In genomic region chr1:220259756-220260155, GRCh38 we compare ENCODE assay signal across 2 cellular contexts. TPM values are rescaled to one million over a fixed set of nuclear protein-coding genes. Genes with fewer than 3 reads are reported as not detected.
DNase-seq lines count a peak whose midpoint lies in the region; ATAC-seq and TF ChIP-seq lines count a peak whose summit lies in the region.
"Not testable (repeated sequence)": the region's sequence is repeated elsewhere in the genome, so short reads cannot be mapped to it uniquely, and the experiment has no call there.

No MANE protein-coding gene starts in this region.

- intact Hi-C loops in activated B cell treated with CpG ODN at 0.5 μM for 24 hours (cut with micrococcal nuclease): not testable (repeated sequence)

- peaks cover 26% of the 10 kb centered on the region for H3K9me3 Mint-ChIP-seq in activated B cell treated with CpG ODN at 0.5 μM for 24 hours
- H3K9me3 Mint-ChIP-seq in activated naive CD8-positive, alpha-beta T cell (ENCODE audit: low read depth): peaks cover 24% of the 10 kb centered on the region

- not testable (repeated sequence) for ATAC-seq in activated B cell treated with CpG ODN at 0.5 μM for 24 hours (ENCODE audit: low read depth)

- peaks cover 57% of the 10 kb centered on the region for H3K4me1 Mint-ChIP-seq in activated B cell treated with CpG ODN at 0.5 μM for 24 hours
- peaks cover 41% of the 10 kb centered on the region for H3K4me1 Mint-ChIP-seq in activated naive CD8-positive, alpha-beta T cell (ENCODE audit: low read depth)

- not testable (repeated sequence) for H3K27me3 Mint-ChIP-seq in activated B cell treated with CpG ODN at 0.5 μM for 24 hours; activated naive CD8-positive, alpha-beta T cell

- H3K27ac Mint-ChIP-seq in activated B cell treated with CpG ODN at 0.5 μM for 24 hours: peak overlapping the region; percentile 35
- H3K27ac Mint-ChIP-seq in activated naive CD8-positive, alpha-beta T cell: peak overlapping the region; percentile 58

- not testable (repeated sequence) for H3K4me3 Mint-ChIP-seq in activated B cell treated with CpG ODN at 0.5 μM for 24 hours
- H3K4me3 Mint-ChIP-seq in activated naive CD8-positive, alpha-beta T cell: peak overlapping the region; percentile 18

- peaks cover 76% of the 10 kb centered on the region for H3K36me3 Mint-ChIP-seq in activated B cell treated with CpG ODN at 0.5 μM for 24 hours (ENCODE audit: low read depth)
- peaks cover 61% of the 10 kb centered on the region for H3K36me3 Mint-ChIP-seq in activated naive CD8-positive, alpha-beta T cell

- not testable (repeated sequence) for TF ChIP-seq CTCF in activated B cell treated with CpG ODN at 0.5 μM for 24 hours (IDR thresholded peaks at IDR 0.05)

- CTCF ChIA-PET in activated B cell treated with CpG ODN at 0.5 μM for 24 hours (lab: Charles Lee): not testable (repeated sequence)

- DNase-seq in activated B cell treated with CpG ODN at 0.5 μM for 24 hours: not testable (repeated sequence)

- POLR2A ChIA-PET in activated B cell treated with CpG ODN at 0.5 μM for 24 hours (lab: Charles Lee): not testable (repeated sequence)

RNA-seq across cellular contexts. Expression of gene RAB3GAP2, which starts 12.5 kb away (rescaled TPM):
- 93.3 and 107 TPM in 2 replicates for total RNA-seq in activated B cell treated with CpG ODN at 0.5 μM for 24 hours
